ENCODE assay signal across 25 cellular contexts in the genomic region with DNA sequence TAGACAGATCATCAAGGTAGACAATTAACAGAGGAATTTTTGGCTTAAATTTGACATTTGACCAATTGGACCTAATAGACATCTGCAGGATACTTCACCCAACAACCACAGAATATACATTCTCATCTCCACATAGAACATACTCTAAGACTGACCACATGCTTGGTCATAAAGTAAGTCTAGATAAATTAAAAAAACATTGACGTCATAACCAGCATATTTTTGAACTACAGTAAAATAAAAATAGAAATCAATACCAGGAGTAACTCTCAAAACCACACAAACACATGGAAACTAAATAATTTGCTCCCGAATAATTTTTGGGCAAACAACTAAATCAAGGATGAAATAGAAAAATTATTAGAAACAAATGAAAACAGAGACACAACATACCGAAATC.
DNase-seq lines count a peak whose midpoint lies in the region; ATAC-seq, FAIRE-seq and TF ChIP-seq lines count a peak whose summit lies in the region.
"Had no signal": no experiment of that assay in that cellular context is flagged by ENCODE, and none has a peak within 500 bp of the region (broad histone marks: within the 10 kb centered on the region; RNA-seq: fewer than 3 reads in every experiment).

No MANE protein-coding gene starts in this region.

- peak; percentile 33 for FAIRE-seq in islet of Langerhans (lab: Jason Lieb, UNC)
- FAIRE-seq: A204.1, GM12878, GM12892, GM18507 had no signal

- ATAC-seq in HG03095 (IDR thresholded peaks at IDR 0.05; ENCODE audit: unreplicated experiment), result no peak
- ATAC-seq: GM12878 had no signal

- H3K4me2 ChIP-seq in PC-9, result no peak overlapping the region
- H3K4me2 ChIP-seq: BLaER1 had no signal

- 0 out of 2 replicates have a peak overlapping the region, but pooled peaks have one; percentile 5 for H2AFZ ChIP-seq in PC-9

- DNase-seq in PC-9 (no peak), vagina (ENCODE audit: extremely low spot score in 2 of 2) (no peak)
- DNase-seq: 8988T; ACHN; BE2C; C1 segment of cervical spinal cord; CD4-positive, alpha-beta memory T cell; CD4-positive, CD25-positive, alpha-beta regulatory T cell; CD8-positive, alpha-beta memory T cell; COR-L47; DMS 273 treated with DMSO at 0.1 percent for 48 hours; DMS153; DMS53; DMS79; DND-41; EL; GDM1 had no signal

- no peaks in the 10 kb centered on the region for H3K4me1 ChIP-seq in HEK293 (ENCODE audit: control insufficient read depth, insufficient read depth, low read length)
- no peaks in the 10 kb centered on the region for H3K4me1 ChIP-seq in PC-9 (replicated peaks; ENCODE audit: insufficient read depth)
- peaks cover 16% of the 10 kb centered on the region for H3K4me1 ChIP-seq in vagina
- H3K4me1 ChIP-seq: BLaER1 had no signal

- no peak for TF ChIP-seq POLR2A in vagina (IDR thresholded peaks at IDR 0.05)

- no peaks in the 10 kb centered on the region for H3F3A ChIP-seq in PC-9 (ENCODE audit: insufficient read depth, low read depth)

- H3K36me3 ChIP-seq in HEK293 (ENCODE audit: control insufficient read depth in 2 of 2, insufficient read depth in 1 of 2, low read length in 2 of 2) (no peaks in the 10 kb centered on the region), PC-9 (ENCODE audit: low read depth) (no peaks in the 10 kb centered on the region), vagina (no peaks in the 10 kb centered on the region)
- H3K36me3 ChIP-seq: BE2C, BLaER1 had no signal

- no TSS peak for BruUV-seq in PC-9 (replicated peaks; lab: Mats Ljungman, UMichigan)

- no peak for TF ChIP-seq CTCF in HEK293 (tag by site-specific recombination; IDR thresholded peaks at IDR 0.05)
- TF ChIP-seq CTCF in PC-9 (conservative IDR thresholded peaks at IDR 0.05), result no peak
- TF ChIP-seq CTCF in vagina (IDR thresholded peaks at IDR 0.05), result no peak

- H3K9me3 ChIP-seq in HEK293 (ENCODE audit: control insufficient read depth, insufficient read depth, low read depth, low read length) (no peaks in the 10 kb centered on the region), PC-9 (ENCODE audit: insufficient read depth, low read depth) (no peaks in the 10 kb centered on the region), vagina (no peaks in the 10 kb centered on the region)
- H3K9me3 ChIP-seq: BE2C, BLaER1 had no signal

- H3K27me3 ChIP-seq in PC-9 (ENCODE audit: insufficient read depth, low read depth) (no peaks in the 10 kb centered on the region), vagina (no peaks in the 10 kb centered on the region)
- H3K27me3 ChIP-seq: BE2C, BLaER1 had no signal

- CTCF ChIA-PET in HEK293 (lab: Yijun Ruan, JAX), result no interaction called here
- CTCF ChIA-PET in PC-9 (lab: Charles Lee), result interaction anchor here (0.5 kb wide), 1 partner anchor 470 kb away, joined by 4 read pairs; no protein-coding TSS in a partner anchor

- H4K20me1 ChIP-seq in PC-9 (ENCODE audit: insufficient read depth), result no peaks in the 10 kb centered on the region
- H4K20me1 ChIP-seq: BLaER1 had no signal

- POLR2A ChIA-PET in HEK293 (lab: Yijun Ruan, JAX), result no interaction called here
- POLR2A ChIA-PET in PC-9 (lab: Charles Lee; ENCODE audit: unreplicated experiment), result interaction anchor here (0.6 kb wide), 1 partner anchor 15 kb away, joined by 3 read pairs; no protein-coding TSS in a partner anchor

- no peaks in the 10 kb centered on the region for H3K9me2 ChIP-seq in PC-9 (ENCODE audit: insufficient read depth)

- H3K27ac ChIP-seq in HEK293 (ENCODE audit: extremely low read depth, low read depth, low read length), result no peak overlapping the region
- no peak overlapping the region for H3K27ac ChIP-seq in PC-9
- no peak overlapping the region for H3K27ac ChIP-seq in vagina
- H3K27ac ChIP-seq: BLaER1 had no signal

- H3K79me2 ChIP-seq in PC-9 (ENCODE audit: low read depth), result no peaks in the 10 kb centered on the region

- intact Hi-C loops in PC-9 (cut with micrococcal nuclease; ENCODE audit: unreplicated experiment) (no loop called here), vagina (cut with DNase I) (no loop called here)

- no peak overlapping the region for H3K4me3 ChIP-seq in HEK293 (ENCODE audit: low read depth, low read length)
- H3K4me3 ChIP-seq in PC-9, result no peak overlapping the region
- no peak overlapping the region for H3K4me3 ChIP-seq in vagina
- H3K4me3 ChIP-seq: BLaER1, GM12878 had no signal

TF ChIP-seq in HEK293, 187 proteins besides CTCF, POLR2A, EP300 and RAD21:
- TF ChIP-seq, protein P1, sequence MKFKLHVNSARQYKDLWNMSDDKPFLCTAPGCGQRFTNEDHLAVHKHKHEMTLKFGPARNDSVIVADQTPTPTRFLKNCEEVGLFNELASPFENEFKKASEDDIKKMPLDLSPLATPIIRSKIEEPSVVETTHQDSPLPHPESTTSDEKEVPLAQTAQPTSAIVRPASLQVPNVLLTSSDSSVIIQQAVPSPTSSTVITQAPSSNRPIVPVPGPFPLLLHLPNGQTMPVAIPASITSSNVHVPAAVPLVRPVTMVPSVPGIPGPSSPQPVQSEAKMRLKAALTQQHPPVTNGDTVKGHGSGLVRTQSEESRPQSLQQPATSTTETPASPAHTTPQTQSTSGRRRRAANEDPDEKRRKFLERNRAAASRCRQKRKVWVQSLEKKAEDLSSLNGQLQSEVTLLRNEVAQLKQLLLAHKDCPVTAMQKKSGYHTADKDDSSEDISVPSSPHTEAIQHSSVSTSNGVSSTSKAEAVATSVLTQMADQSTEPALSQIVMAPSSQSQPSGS (tag by site-specific recombination; IDR thresholded peaks at IDR 0.05; ENCODE audit: low read depth), result peak; percentile 74
- TF ChIP-seq ZSCAN30 (tag by site-specific recombination; IDR thresholded peaks at IDR 0.05) (no peak), ZNF221 (tag by site-specific recombination; IDR thresholded peaks at IDR 0.05; ENCODE audit: borderline replicate concordance) (no peak)
